ENCODE assay signal across 8 cellular contexts in genomic region chr3:125374501-125374995, GRCh38. TPM values are rescaled to one million over a fixed set of nuclear protein-coding genes. Genes with fewer than 3 reads are reported as not detected.
DNase-seq lines count a peak whose midpoint lies in the region; TF ChIP-seq lines count a peak whose summit lies in the region.

No MANE protein-coding gene starts in this region.

- H3K4me3 ChIP-seq in GM06990 (replicated peaks; ENCODE audit: low read depth, low read length) (peak overlapping the region; percentile 81), HEK293 (ENCODE audit: low read depth, low read length) (peak overlapping the region; percentile 92), suprapubic skin (peak overlapping the region; percentile 97)

- TF ChIP-seq EP300 in suprapubic skin (IDR thresholded peaks at IDR 0.05): no peak

- no peaks in the 10 kb centered on the region for H3K36me3 ChIP-seq in GM06990 (ENCODE audit: control insufficient read depth, insufficient read depth, low read length)
- peaks cover 0 to 2% of the 10 kb centered on the region in 2 experiments; a peak in 2 of 3 replicates for H3K36me3 ChIP-seq in HEK293 (ENCODE audit: control insufficient read depth in 2 of 2, insufficient read depth in 1 of 2, low read length in 2 of 2)
- H3K36me3 ChIP-seq in suprapubic skin: no peaks in the 10 kb centered on the region

- H3K27me3 ChIP-seq in GM06990 (replicated peaks; ENCODE audit: control insufficient read depth, insufficient read depth, low read length) (no peaks in the 10 kb centered on the region), suprapubic skin (no peaks in the 10 kb centered on the region)

- CTCF ChIA-PET in HEK293 (lab: Yijun Ruan, JAX): interaction anchor here (0.6 kb wide), 1 partner anchor 597 kb away, joined by 3 read pairs; no protein-coding TSS in a partner anchor

- H3K27ac ChIP-seq in HEK293 (ENCODE audit: extremely low read depth, low read depth, low read length) (peak overlapping the region; percentile 62; the same call in 1 of the 2 replicates), suprapubic skin (peak overlapping the region; percentile 94)

- TF ChIP-seq CTCF in GM06990 (IDR thresholded peaks at IDR 0.05; ENCODE audit: insufficient read depth, low read length, poor library complexity, severe bottlenecking) (no peak), HEK293 (tag by site-specific recombination; IDR thresholded peaks at IDR 0.05) (no peak), suprapubic skin (IDR thresholded peaks at IDR 0.05) (no peak)

- TF ChIP-seq POLR2A in suprapubic skin (IDR thresholded peaks at IDR 0.05): no peak

- WGBS in suprapubic skin: under 1% methylated on average over 22 of the region's 26 CpGs

- H3K9me3 ChIP-seq in HEK293 (ENCODE audit: control insufficient read depth, insufficient read depth, low read depth, low read length) (no peaks in the 10 kb centered on the region), suprapubic skin (no peaks in the 10 kb centered on the region)

- POLR2A ChIA-PET in HEK293 (lab: Yijun Ruan, JAX): interaction anchor here (0.7 to 1.5 kb wide), 3 partner anchors 8 to 66 kb away, joined by 3 to 7 read pairs (median 4); no protein-coding TSS in a partner anchor

- H3K4me1 ChIP-seq in HEK293 (ENCODE audit: control insufficient read depth, insufficient read depth, low read length): peaks cover 8% of the 10 kb centered on the region; the same call in 1 of the 2 replicates
- H3K4me1 ChIP-seq in suprapubic skin: peaks cover 36% of the 10 kb centered on the region

- DNase-seq in GM06990 (ENCODE audit: extremely low read depth, insufficient read length) (no peak), NCI-H2107 (lab: John Stamatoyannopoulos, UW) (peak; percentile 16), fibroblast of gingiva (ENCODE audit: low read depth) (peak; percentile 25), myocyte (ENCODE audit: low read depth) (peak; percentile 44), suprapubic skin (ENCODE audit: low spot score in 2 of 2) (peak in 1 of 2 donors; percentile 70), cerebellar nuclear complex (lab: John Stamatoyannopoulos, UW) (no peak)
- DNase-seq in activated T-cell treated with anti-CD3 and anti-CD28 coated beads, Interleukin-2, amount 50 U/mL, for 48 hours: peak; percentile 48 to 51

TF ChIP-seq in HEK293, 187 proteins besides CTCF, POLR2A, EP300 and RAD21 (continues in another document):
- TF ChIP-seq ZNF221 (tag by site-specific recombination; IDR thresholded peaks at IDR 0.05; ENCODE audit: borderline replicate concordance) (no peak), ZNF423 (tag by site-specific recombination; IDR thresholded peaks at IDR 0.05) (no peak), REPIN1 (tag by site-specific recombination; IDR thresholded peaks at IDR 0.05; ENCODE audit: low read depth) (no peak), PBX3 (CRISPR knock-in tag; IDR thresholded peaks at IDR 0.05) (no peak), ZNF701 (tag by site-specific recombination; IDR thresholded peaks at IDR 0.05) (no peak), PRDM6 (tag by site-specific recombination; IDR thresholded peaks at IDR 0.05) (no peak), ZNF23 (tag by site-specific recombination; IDR thresholded peaks at IDR 0.05; ENCODE audit: borderline replicate concordance) (no peak), ZNF621 (tag by site-specific recombination; IDR thresholded peaks at IDR 0.05) (no peak), ZNF394 (tag by site-specific recombination; IDR thresholded peaks at IDR 0.05; ENCODE audit: borderline replicate concordance) (no peak), ZNF518A (tag by site-specific recombination; conservative IDR thresholded peaks at IDR 0.05; ENCODE audit: low read depth) (no peak), ZNF585B (tag by site-specific recombination; IDR thresholded peaks at IDR 0.05) (no peak), ZNF16 (tag by site-specific recombination; IDR thresholded peaks at IDR 0.05; ENCODE audit: low read depth) (no peak), ZNF324 (tag by site-specific recombination; IDR thresholded peaks at IDR 0.05) (no peak), ZNF280D (tag by site-specific recombination; IDR thresholded peaks at IDR 0.05) (no peak)

RNA-seq across cellular contexts. Expression of gene ZNF148, which starts 0.6 kb away (rescaled TPM):
- total RNA-seq in myocyte (33.4 and 43.3 TPM in 2 replicates), suprapubic skin (10 to 100 TPM; 16.5 to 30.0 (median 20.3) TPM)
- 11.1 TPM for polyA plus RNA-seq in myocyte (2012)

Comparison
In these comparisons a context has a peak if more than half of its experiments do, and no peak if none do; other contexts are left out.
1. DNase-seq: peak in NCI-H2107 (single experiment), activated T-cell treated with anti-CD3 and anti-CD28 coated beads, Interleukin-2, amount 50 U/mL, for 48 hours (2 of 2), fibroblast of gingiva (single experiment) and myocyte (single experiment); none in GM06990 (single experiment) and cerebellar nuclear complex (0 of 2).
2. Peak in every context shown above with its lines, with median percentiles within 50 percentile points of each other: H3K4me3 ChIP-seq.